In the genomic region with DNA sequence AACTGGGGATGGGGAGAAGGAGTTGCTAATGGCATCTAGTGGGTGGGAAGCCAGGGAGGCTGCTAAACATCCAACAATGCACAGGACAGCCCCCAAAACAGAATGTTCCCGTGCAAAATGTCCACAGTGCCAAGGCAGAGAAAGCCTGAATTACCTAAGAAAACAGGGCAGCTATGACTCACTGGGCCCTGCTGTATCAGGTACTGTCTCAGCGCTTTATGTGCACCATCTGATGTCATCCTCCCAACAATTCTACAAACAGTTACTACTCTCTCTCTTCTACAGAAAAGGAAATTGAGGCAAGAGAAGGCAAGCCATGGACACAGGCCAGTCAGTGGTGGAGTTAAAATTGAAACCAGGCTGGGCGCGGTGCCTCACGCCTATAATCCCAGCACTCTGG, we compare ENCODE assay signal across 1 cellular context.
TF ChIP-seq lines count a peak whose summit lies in the region.

No MANE protein-coding gene starts in this region.

TF ChIP-seq in WTC11, 78 proteins besides CTCF, POLR2A, EP300 and RAD21 (continued from another document):
- TF ChIP-seq, protein P1, sequence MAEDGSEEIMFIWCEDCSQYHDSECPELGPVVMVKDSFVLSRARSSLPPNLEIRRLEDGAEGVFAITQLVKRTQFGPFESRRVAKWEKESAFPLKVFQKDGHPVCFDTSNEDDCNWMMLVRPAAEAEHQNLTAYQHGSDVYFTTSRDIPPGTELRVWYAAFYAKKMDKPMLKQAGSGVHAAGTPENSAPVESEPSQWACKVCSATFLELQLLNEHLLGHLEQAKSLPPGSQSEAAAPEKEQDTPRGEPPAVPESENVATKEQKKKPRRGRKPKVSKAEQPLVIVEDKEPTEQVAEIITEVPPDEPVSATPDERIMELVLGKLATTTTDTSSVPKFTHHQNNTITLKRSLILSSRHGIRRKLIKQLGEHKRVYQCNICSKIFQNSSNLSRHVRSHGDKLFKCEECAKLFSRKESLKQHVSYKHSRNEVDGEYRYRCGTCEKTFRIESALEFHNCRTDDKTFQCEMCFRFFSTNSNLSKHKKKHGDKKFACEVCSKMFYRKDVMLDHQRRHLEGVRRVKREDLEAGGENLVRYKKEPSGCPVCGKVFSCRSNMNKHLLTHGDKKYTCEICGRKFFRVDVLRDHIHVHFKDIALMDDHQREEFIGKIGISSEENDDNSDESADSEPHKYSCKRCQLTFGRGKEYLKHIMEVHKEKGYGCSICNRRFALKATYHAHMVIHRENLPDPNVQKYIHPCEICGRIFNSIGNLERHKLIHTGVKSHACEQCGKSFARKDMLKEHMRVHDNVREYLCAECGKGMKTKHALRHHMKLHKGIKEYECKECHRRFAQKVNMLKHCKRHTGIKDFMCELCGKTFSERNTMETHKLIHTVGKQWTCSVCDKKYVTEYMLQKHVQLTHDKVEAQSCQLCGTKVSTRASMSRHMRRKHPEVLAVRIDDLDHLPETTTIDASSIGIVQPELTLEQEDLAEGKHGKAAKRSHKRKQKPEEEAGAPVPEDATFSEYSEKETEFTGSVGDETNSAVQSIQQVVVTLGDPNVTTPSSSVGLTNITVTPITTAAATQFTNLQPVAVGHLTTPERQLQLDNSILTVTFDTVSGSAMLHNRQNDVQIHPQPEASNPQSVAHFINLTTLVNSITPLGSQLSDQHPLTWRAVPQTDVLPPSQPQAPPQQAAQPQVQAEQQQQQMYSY (CRISPR knock-in tag; IDR thresholded peaks at IDR 0.05) = no peak
- TF ChIP-seq, protein P2, sequence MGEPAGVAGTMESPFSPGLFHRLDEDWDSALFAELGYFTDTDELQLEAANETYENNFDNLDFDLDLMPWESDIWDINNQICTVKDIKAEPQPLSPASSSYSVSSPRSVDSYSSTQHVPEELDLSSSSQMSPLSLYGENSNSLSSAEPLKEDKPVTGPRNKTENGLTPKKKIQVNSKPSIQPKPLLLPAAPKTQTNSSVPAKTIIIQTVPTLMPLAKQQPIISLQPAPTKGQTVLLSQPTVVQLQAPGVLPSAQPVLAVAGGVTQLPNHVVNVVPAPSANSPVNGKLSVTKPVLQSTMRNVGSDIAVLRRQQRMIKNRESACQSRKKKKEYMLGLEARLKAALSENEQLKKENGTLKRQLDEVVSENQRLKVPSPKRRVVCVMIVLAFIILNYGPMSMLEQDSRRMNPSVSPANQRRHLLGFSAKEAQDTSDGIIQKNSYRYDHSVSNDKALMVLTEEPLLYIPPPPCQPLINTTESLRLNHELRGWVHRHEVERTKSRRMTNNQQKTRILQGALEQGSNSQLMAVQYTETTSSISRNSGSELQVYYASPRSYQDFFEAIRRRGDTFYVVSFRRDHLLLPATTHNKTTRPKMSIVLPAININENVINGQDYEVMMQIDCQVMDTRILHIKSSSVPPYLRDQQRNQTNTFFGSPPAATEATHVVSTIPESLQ (CRISPR knock-in tag; IDR thresholded peaks at IDR 0.05) = no peak
- TF ChIP-seq ELF4 (CRISPR knock-in tag; IDR thresholded peaks at IDR 0.05; ENCODE audit: low read depth) = no peak
- TF ChIP-seq IRF2 (CRISPR knock-in tag; IDR thresholded peaks at IDR 0.05; ENCODE audit: borderline replicate concordance, low read depth) = no peak
- no peak for TF ChIP-seq CREM (CRISPR knock-in tag; IDR thresholded peaks at IDR 0.05)
- TF ChIP-seq CBFB (CRISPR knock-in tag; IDR thresholded peaks at IDR 0.05; ENCODE audit: low read depth) = no peak
- TF ChIP-seq SMAD4 (CRISPR knock-in tag; IDR thresholded peaks at IDR 0.05) = no peak
- TF ChIP-seq, protein P3, sequence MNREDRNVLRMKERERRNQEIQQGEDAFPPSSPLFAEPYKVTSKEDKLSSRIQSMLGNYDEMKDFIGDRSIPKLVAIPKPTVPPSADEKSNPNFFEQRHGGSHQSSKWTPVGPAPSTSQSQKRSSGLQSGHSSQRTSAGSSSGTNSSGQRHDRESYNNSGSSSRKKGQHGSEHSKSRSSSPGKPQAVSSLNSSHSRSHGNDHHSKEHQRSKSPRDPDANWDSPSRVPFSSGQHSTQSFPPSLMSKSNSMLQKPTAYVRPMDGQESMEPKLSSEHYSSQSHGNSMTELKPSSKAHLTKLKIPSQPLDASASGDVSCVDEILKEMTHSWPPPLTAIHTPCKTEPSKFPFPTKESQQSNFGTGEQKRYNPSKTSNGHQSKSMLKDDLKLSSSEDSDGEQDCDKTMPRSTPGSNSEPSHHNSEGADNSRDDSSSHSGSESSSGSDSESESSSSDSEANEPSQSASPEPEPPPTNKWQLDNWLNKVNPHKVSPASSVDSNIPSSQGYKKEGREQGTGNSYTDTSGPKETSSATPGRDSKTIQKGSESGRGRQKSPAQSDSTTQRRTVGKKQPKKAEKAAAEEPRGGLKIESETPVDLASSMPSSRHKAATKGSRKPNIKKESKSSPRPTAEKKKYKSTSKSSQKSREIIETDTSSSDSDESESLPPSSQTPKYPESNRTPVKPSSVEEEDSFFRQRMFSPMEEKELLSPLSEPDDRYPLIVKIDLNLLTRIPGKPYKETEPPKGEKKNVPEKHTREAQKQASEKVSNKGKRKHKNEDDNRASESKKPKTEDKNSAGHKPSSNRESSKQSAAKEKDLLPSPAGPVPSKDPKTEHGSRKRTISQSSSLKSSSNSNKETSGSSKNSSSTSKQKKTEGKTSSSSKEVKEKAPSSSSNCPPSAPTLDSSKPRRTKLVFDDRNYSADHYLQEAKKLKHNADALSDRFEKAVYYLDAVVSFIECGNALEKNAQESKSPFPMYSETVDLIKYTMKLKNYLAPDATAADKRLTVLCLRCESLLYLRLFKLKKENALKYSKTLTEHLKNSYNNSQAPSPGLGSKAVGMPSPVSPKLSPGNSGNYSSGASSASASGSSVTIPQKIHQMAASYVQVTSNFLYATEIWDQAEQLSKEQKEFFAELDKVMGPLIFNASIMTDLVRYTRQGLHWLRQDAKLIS (CRISPR knock-in tag; IDR thresholded peaks at IDR 0.05; ENCODE audit: borderline replicate concordance) = no peak
- no peak for TF ChIP-seq HMGA2 (CRISPR knock-in tag; IDR thresholded peaks at IDR 0.05)
- TF ChIP-seq, protein P4, sequence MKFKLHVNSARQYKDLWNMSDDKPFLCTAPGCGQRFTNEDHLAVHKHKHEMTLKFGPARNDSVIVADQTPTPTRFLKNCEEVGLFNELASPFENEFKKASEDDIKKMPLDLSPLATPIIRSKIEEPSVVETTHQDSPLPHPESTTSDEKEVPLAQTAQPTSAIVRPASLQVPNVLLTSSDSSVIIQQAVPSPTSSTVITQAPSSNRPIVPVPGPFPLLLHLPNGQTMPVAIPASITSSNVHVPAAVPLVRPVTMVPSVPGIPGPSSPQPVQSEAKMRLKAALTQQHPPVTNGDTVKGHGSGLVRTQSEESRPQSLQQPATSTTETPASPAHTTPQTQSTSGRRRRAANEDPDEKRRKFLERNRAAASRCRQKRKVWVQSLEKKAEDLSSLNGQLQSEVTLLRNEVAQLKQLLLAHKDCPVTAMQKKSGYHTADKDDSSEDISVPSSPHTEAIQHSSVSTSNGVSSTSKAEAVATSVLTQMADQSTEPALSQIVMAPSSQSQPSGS (CRISPR knock-in tag; IDR thresholded peaks at IDR 0.05; ENCODE audit: borderline replicate concordance, low read depth) = no peak
- no peak for TF ChIP-seq FOXJ3 (CRISPR knock-in tag; IDR thresholded peaks at IDR 0.05; ENCODE audit: borderline replicate concordance)
- no peak for TF ChIP-seq NR3C1 (CRISPR knock-in tag; conservative IDR thresholded peaks at IDR 0.05; ENCODE audit: low read depth)
- no peak for TF ChIP-seq RELA (CRISPR knock-in tag; IDR thresholded peaks at IDR 0.05; ENCODE audit: borderline replicate concordance)
- no peak for TF ChIP-seq ETV6 (CRISPR knock-in tag; IDR thresholded peaks at IDR 0.05)
- no peak for TF ChIP-seq ESRRA (CRISPR knock-in tag; IDR thresholded peaks at IDR 0.05; ENCODE audit: borderline replicate concordance)
- TF ChIP-seq, protein P5, sequence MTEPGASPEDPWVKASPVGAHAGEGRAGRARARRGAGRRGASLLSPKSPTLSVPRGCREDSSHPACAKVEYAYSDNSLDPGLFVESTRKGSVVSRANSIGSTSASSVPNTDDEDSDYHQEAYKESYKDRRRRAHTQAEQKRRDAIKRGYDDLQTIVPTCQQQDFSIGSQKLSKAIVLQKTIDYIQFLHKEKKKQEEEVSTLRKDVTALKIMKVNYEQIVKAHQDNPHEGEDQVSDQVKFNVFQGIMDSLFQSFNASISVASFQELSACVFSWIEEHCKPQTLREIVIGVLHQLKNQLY (CRISPR knock-in tag; IDR thresholded peaks at IDR 0.05) = no peak
